Comparison of ENCODE assay signal across 1 cellular context in the genomic region with DNA sequence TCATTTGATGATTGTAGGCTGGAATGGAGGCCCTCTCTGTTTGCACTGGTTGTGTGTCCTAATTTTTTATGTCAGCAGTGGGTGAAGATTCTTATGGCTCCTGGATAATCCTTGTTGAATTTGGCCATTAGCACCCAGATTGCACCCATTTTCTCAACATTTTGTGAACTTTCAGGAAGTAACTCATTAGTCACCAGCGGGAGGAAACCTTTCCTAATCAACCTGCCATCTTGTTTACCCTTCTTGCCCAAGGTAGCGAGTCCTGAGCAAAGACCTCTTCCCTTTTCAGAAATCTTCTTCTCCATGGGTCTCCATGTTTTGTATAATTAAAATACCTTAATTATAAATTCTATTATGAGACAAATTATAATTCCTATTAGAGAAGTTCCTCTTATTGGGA.
TF ChIP-seq lines count a peak whose summit lies in the region.

No MANE protein-coding gene starts in this region.

TF ChIP-seq in HepG2, 621 proteins besides CTCF, POLR2A, EP300 and RAD21 (continued from another document):
- TF ChIP-seq, protein P1, sequence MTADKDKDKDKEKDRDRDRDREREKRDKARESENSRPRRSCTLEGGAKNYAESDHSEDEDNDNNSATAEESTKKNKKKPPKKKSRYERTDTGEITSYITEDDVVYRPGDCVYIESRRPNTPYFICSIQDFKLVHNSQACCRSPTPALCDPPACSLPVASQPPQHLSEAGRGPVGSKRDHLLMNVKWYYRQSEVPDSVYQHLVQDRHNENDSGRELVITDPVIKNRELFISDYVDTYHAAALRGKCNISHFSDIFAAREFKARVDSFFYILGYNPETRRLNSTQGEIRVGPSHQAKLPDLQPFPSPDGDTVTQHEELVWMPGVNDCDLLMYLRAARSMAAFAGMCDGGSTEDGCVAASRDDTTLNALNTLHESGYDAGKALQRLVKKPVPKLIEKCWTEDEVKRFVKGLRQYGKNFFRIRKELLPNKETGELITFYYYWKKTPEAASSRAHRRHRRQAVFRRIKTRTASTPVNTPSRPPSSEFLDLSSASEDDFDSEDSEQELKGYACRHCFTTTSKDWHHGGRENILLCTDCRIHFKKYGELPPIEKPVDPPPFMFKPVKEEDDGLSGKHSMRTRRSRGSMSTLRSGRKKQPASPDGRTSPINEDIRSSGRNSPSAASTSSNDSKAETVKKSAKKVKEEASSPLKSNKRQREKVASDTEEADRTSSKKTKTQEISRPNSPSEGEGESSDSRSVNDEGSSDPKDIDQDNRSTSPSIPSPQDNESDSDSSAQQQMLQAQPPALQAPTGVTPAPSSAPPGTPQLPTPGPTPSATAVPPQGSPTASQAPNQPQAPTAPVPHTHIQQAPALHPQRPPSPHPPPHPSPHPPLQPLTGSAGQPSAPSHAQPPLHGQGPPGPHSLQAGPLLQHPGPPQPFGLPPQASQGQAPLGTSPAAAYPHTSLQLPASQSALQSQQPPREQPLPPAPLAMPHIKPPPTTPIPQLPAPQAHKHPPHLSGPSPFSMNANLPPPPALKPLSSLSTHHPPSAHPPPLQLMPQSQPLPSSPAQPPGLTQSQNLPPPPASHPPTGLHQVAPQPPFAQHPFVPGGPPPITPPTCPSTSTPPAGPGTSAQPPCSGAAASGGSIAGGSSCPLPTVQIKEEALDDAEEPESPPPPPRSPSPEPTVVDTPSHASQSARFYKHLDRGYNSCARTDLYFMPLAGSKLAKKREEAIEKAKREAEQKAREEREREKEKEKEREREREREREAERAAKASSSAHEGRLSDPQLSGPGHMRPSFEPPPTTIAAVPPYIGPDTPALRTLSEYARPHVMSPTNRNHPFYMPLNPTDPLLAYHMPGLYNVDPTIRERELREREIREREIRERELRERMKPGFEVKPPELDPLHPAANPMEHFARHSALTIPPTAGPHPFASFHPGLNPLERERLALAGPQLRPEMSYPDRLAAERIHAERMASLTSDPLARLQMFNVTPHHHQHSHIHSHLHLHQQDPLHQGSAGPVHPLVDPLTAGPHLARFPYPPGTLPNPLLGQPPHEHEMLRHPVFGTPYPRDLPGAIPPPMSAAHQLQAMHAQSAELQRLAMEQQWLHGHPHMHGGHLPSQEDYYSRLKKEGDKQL (CRISPR knock-in tag; IDR thresholded peaks at IDR 0.05; ENCODE audit: low read depth) = no peak
- TF ChIP-seq MEIS2 (CRISPR knock-in tag; IDR thresholded peaks at IDR 0.05) (no peak), ISL2 (CRISPR knock-in tag; IDR thresholded peaks at IDR 0.05) (no peak), NCOA5 (CRISPR knock-in tag; IDR thresholded peaks at IDR 0.05) (no peak), ZNF101 (CRISPR knock-in tag; IDR thresholded peaks at IDR 0.05; ENCODE audit: borderline replicate concordance, low read depth) (no peak), TCF7 (IDR thresholded peaks at IDR 0.05; ENCODE audit: low read depth) (no peak), JDP2 (CRISPR knock-in tag; IDR thresholded peaks at IDR 0.05; ENCODE audit: borderline replicate concordance) (no peak), ZNF782 (CRISPR knock-in tag; IDR thresholded peaks at IDR 0.05; ENCODE audit: borderline replicate concordance) (no peak), ZNF343 (CRISPR knock-in tag; IDR thresholded peaks at IDR 0.05) (no peak), ZNF546 (CRISPR knock-in tag; conservative IDR thresholded peaks at IDR 0.05) (no peak), SSRP1 (CRISPR knock-in tag; IDR thresholded peaks at IDR 0.05) (no peak), ZFY (CRISPR knock-in tag; IDR thresholded peaks at IDR 0.05) (no peak), NFIC (IDR thresholded peaks at IDR 0.05; ENCODE audit: low read length) (no peak), TBP (CRISPR knock-in tag; IDR thresholded peaks at IDR 0.05) (no peak), KAT7 (CRISPR knock-in tag; IDR thresholded peaks at IDR 0.05; ENCODE audit: borderline replicate concordance) (no peak), GATAD2A (CRISPR knock-in tag; IDR thresholded peaks at IDR 0.05) (no peak), ZNF788 (CRISPR knock-in tag; IDR thresholded peaks at IDR 0.05; ENCODE audit: borderline replicate concordance) (no peak), ZNF205 (CRISPR knock-in tag; IDR thresholded peaks at IDR 0.05) (no peak), HNF4G (IDR thresholded peaks at IDR 0.05; ENCODE audit: borderline replicate concordance, low read depth, low read length) (no peak), HNF4G (CRISPR knock-in tag; IDR thresholded peaks at IDR 0.05; ENCODE audit: borderline replicate concordance, low read depth) (no peak), HNRNPH1 (optimal IDR thresholded peaks at IDR 0.05; ENCODE audit: low read depth, low read length) (no peak), ZNF644 (CRISPR knock-in tag; IDR thresholded peaks at IDR 0.05; ENCODE audit: low read depth) (peak; percentile 79), FOXA1 (IDR thresholded peaks at IDR 0.05) (no peak), FOXA1 (CRISPR knock-in tag; IDR thresholded peaks at IDR 0.05) (peak; percentile 49; the same call in 1 of the 2 replicates), RBAK (CRISPR knock-in tag; IDR thresholded peaks at IDR 0.05) (no peak), ZNF572 (CRISPR knock-in tag; IDR thresholded peaks at IDR 0.05) (no peak), POGZ (CRISPR knock-in tag; IDR thresholded peaks at IDR 0.05) (peak; percentile 29; the same call in 1 of the 2 replicates), ZNF207 (IDR thresholded peaks at IDR 0.05; ENCODE audit: borderline replicate concordance) (no peak), ZNF724P (CRISPR knock-in tag; IDR thresholded peaks at IDR 0.05; ENCODE audit: borderline replicate concordance) (no peak), GPN1 (CRISPR knock-in tag; IDR thresholded peaks at IDR 0.05; ENCODE audit: borderline replicate concordance) (no peak), MIER2 (CRISPR knock-in tag; IDR thresholded peaks at IDR 0.05) (no peak)
- TF ChIP-seq, protein P2, sequence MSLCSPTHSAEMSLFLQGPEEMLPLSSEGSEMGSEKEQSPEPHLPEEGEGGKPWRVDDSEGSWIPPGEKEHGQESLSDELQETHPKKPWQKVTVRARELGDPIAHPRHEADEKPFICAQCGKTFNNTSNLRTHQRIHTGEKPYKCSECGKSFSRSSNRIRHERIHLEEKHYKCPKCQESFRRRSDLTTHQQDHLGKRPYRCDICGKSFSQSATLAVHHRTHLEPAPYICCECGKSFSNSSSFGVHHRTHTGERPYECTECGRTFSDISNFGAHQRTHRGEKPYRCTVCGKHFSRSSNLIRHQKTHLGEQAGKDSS (CRISPR knock-in tag; IDR thresholded peaks at IDR 0.05; ENCODE audit: borderline replicate concordance, low read depth) = no peak
- TF ChIP-seq, protein P3, sequence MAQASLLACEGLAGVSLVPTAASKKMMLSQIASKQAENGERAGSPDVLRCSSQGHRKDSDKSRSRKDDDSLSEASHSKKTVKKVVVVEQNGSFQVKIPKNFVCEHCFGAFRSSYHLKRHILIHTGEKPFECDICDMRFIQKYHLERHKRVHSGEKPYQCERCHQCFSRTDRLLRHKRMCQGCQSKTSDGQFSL (CRISPR knock-in tag; IDR thresholded peaks at IDR 0.05) = no peak
- TF ChIP-seq, protein P4, sequence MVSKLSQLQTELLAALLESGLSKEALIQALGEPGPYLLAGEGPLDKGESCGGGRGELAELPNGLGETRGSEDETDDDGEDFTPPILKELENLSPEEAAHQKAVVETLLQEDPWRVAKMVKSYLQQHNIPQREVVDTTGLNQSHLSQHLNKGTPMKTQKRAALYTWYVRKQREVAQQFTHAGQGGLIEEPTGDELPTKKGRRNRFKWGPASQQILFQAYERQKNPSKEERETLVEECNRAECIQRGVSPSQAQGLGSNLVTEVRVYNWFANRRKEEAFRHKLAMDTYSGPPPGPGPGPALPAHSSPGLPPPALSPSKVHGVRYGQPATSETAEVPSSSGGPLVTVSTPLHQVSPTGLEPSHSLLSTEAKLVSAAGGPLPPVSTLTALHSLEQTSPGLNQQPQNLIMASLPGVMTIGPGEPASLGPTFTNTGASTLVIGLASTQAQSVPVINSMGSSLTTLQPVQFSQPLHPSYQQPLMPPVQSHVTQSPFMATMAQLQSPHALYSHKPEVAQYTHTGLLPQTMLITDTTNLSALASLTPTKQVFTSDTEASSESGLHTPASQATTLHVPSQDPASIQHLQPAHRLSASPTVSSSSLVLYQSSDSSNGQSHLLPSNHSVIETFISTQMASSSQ (IDR thresholded peaks at IDR 0.05; ENCODE audit: low read depth) = no peak
- TF ChIP-seq, protein P4 (CRISPR knock-in tag; IDR thresholded peaks at IDR 0.05; ENCODE audit: borderline replicate concordance) = no peak
- TF ChIP-seq, protein P5, sequence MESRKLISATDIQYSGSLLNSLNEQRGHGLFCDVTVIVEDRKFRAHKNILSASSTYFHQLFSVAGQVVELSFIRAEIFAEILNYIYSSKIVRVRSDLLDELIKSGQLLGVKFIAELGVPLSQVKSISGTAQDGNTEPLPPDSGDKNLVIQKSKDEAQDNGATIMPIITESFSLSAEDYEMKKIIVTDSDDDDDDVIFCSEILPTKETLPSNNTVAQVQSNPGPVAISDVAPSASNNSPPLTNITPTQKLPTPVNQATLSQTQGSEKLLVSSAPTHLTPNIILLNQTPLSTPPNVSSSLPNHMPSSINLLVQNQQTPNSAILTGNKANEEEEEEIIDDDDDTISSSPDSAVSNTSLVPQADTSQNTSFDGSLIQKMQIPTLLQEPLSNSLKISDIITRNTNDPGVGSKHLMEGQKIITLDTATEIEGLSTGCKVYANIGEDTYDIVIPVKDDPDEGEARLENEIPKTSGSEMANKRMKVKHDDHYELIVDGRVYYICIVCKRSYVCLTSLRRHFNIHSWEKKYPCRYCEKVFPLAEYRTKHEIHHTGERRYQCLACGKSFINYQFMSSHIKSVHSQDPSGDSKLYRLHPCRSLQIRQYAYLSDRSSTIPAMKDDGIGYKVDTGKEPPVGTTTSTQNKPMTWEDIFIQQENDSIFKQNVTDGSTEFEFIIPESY (CRISPR knock-in tag; IDR thresholded peaks at IDR 0.05) = peak; percentile 95
- TF ChIP-seq, protein P6, sequence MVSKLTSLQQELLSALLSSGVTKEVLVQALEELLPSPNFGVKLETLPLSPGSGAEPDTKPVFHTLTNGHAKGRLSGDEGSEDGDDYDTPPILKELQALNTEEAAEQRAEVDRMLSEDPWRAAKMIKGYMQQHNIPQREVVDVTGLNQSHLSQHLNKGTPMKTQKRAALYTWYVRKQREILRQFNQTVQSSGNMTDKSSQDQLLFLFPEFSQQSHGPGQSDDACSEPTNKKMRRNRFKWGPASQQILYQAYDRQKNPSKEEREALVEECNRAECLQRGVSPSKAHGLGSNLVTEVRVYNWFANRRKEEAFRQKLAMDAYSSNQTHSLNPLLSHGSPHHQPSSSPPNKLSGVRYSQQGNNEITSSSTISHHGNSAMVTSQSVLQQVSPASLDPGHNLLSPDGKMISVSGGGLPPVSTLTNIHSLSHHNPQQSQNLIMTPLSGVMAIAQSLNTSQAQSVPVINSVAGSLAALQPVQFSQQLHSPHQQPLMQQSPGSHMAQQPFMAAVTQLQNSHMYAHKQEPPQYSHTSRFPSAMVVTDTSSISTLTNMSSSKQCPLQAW (CRISPR knock-in tag; IDR thresholded peaks at IDR 0.05) = no peak
- TF ChIP-seq, protein P7, sequence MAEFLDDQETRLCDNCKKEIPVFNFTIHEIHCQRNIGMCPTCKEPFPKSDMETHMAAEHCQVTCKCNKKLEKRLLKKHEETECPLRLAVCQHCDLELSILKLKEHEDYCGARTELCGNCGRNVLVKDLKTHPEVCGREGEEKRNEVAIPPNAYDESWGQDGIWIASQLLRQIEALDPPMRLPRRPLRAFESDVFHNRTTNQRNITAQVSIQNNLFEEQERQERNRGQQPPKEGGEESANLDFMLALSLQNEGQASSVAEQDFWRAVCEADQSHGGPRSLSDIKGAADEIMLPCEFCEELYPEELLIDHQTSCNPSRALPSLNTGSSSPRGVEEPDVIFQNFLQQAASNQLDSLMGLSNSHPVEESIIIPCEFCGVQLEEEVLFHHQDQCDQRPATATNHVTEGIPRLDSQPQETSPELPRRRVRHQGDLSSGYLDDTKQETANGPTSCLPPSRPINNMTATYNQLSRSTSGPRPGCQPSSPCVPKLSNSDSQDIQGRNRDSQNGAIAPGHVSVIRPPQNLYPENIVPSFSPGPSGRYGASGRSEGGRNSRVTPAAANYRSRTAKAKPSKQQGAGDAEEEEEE (CRISPR knock-in tag; IDR thresholded peaks at IDR 0.05; ENCODE audit: borderline replicate concordance) = no peak
- TF ChIP-seq, protein P8, sequence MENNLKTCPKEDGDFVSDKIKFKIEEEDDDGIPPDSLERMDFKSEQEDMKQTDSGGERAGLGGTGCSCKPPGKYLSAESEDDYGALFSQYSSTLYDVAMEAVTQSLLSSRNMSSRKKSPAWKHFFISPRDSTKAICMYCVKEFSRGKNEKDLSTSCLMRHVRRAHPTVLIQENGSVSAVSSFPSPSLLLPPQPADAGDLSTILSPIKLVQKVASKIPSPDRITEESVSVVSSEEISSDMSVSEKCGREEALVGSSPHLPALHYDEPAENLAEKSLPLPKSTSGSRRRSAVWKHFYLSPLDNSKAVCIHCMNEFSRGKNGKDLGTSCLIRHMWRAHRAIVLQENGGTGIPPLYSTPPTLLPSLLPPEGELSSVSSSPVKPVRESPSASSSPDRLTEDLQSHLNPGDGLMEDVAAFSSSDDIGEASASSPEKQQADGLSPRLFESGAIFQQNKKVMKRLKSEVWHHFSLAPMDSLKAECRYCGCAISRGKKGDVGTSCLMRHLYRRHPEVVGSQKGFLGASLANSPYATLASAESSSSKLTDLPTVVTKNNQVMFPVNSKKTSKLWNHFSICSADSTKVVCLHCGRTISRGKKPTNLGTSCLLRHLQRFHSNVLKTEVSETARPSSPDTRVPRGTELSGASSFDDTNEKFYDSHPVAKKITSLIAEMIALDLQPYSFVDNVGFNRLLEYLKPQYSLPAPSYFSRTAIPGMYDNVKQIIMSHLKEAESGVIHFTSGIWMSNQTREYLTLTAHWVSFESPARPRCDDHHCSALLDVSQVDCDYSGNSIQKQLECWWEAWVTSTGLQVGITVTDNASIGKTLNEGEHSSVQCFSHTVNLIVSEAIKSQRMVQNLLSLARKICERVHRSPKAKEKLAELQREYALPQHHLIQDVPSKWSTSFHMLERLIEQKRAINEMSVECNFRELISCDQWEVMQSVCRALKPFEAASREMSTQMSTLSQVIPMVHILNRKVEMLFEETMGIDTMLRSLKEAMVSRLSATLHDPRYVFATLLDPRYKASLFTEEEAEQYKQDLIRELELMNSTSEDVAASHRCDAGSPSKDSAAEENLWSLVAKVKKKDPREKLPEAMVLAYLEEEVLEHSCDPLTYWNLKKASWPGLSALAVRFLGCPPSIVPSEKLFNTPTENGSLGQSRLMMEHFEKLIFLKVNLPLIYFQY (CRISPR knock-in tag; IDR thresholded peaks at IDR 0.05; ENCODE audit: borderline replicate concordance) = no peak
